In genomic region chr7:29748286-29749099, GRCh38 we compare ENCODE assay signal across 8 cellular contexts. TPM values are rescaled to one million over a fixed set of nuclear protein-coding genes. Genes with fewer than 3 reads are reported as not detected.
DNase-seq lines count a peak whose midpoint lies in the region; ATAC-seq and TF ChIP-seq lines count a peak whose summit lies in the region.

No MANE protein-coding gene starts in this region.

- peak; percentile 39 for DNase-seq in DMS79 (lab: John Stamatoyannopoulos, UW)
- peak; percentile 56 for DNase-seq in NAMALWA (ENCODE audit: low spot score)
- DNase-seq in SK-MEL-5 (ENCODE audit: low read depth, low spot score), result peak; percentile 88
- DNase-seq in fibroblast of villous mesenchyme (ENCODE audit: low read depth), result peak; percentile 48
- DNase-seq in sciatic nerve (ENCODE audit: low spot score), result no peak
- no peak for DNase-seq in cortex of kidney (lab: John Stamatoyannopoulos, UW)

- peak; percentile 56 for TF ChIP-seq CTCF in fibroblast of villous mesenchyme (IDR thresholded peaks at IDR 0.05; ENCODE audit: insufficient read depth, low read depth, low read length)

- in situ Hi-C loops in SK-MEL-5 (cut with HindIII; ENCODE audit: low pct_unique_long_range_greater_than_20kb, low sequenced_read_pairs), result no loop called here

- intact Hi-C loops in sciatic nerve (cut with DNase I), result no loop called here

- H3K4me3 ChIP-seq in fibroblast of villous mesenchyme (ENCODE audit: low read depth, low read length), result no peak overlapping the region

- ATAC-seq in sciatic nerve (peak; percentile 75), HG02884 (IDR thresholded peaks at IDR 0.05; ENCODE audit: unreplicated experiment) (no peak), GM18502 (IDR thresholded peaks at IDR 0.05; ENCODE audit: poor library complexity, unreplicated experiment) (no peak)

RNA-seq across cellular contexts. Expression of gene WIPF3, which starts 57.8 kb away (rescaled TPM):
- 3.6 and 4.1 TPM in 2 replicates for total RNA-seq in SK-MEL-5 (2014; rRNA removed; shearing (Covaris generic))
- polyA plus RNA-seq in SK-MEL-5 (2015; cell fraction: cytosol; rRNA removed), result 8.5 and 9.1 TPM in 2 replicates
- 4.7 TPM in 2 replicates for polyA plus RNA-seq in SK-MEL-5 (2015; cell fraction: nucleus; rRNA removed)
- under 0.01 TPM in 2 replicates for total RNA-seq in fibroblast of villous mesenchyme
- 5.3 TPM for total RNA-seq in sciatic nerve

Comparison
In these comparisons a context has a peak if more than half of its experiments do, and no peak if none do; other contexts are left out.
1. DNase-seq: peak in DMS79 (single experiment), NAMALWA (single experiment), SK-MEL-5 (single experiment) and fibroblast of villous mesenchyme (single experiment); none in sciatic nerve (single experiment) and cortex of kidney (single experiment).